In genomic region chr21:26013964-26014363, GRCh38 we compare ENCODE assay signal across 2 cellular contexts.
TF ChIP-seq lines count a peak whose summit lies in the region.

No MANE protein-coding gene starts in this region.

TF ChIP-seq in liver, 16 proteins besides CTCF, POLR2A, EP300 and RAD21 (continued from another document):
- no peak for TF ChIP-seq FOXA1 (IDR thresholded peaks at IDR 0.05)
- no peak for TF ChIP-seq GABPA (IDR thresholded peaks at IDR 0.05 in 1 of 2, conservative IDR thresholded peaks at IDR 0.05 in 1 of 2)
- no peak for TF ChIP-seq YY1 (IDR thresholded peaks at IDR 0.05)
- TF ChIP-seq RXRA (IDR thresholded peaks at IDR 0.05): peak; percentile 25 to 62

TF ChIP-seq in HepG2, 621 proteins besides CTCF, POLR2A, EP300 and RAD21 (continued from another document):
- TF ChIP-seq ZBTB49 (CRISPR knock-in tag; IDR thresholded peaks at IDR 0.05; ENCODE audit: borderline replicate concordance): no peak
- TF ChIP-seq ZZZ3 (CRISPR knock-in tag; IDR thresholded peaks at IDR 0.05; ENCODE audit: borderline replicate concordance): no peak
- no peak for TF ChIP-seq ZNF354B (CRISPR knock-in tag; IDR thresholded peaks at IDR 0.05)
- TF ChIP-seq ARNTL (CRISPR knock-in tag; IDR thresholded peaks at IDR 0.05): no peak
- TF ChIP-seq CSRNP1 (CRISPR knock-in tag; IDR thresholded peaks at IDR 0.05): no peak
- TF ChIP-seq ATF1 (CRISPR knock-in tag; IDR thresholded peaks at IDR 0.05): no peak
